16 cellular contexts compared by ENCODE assay signal in genomic region chr5:134127988-134128647, GRCh38. TPM values are rescaled to one million over a fixed set of nuclear protein-coding genes. Genes with fewer than 3 reads are reported as not detected.
DNase-seq lines count a peak whose midpoint lies in the region; ATAC-seq and TF ChIP-seq lines count a peak whose summit lies in the region.
"Had no signal": no experiment of that assay in that cellular context is flagged by ENCODE, and none has a peak within 500 bp of the region (broad histone marks: within the 10 kb centered on the region; RNA-seq: fewer than 3 reads in every experiment).

No MANE protein-coding gene starts in this region.

- no peak overlapping the region for H2BK20ac ChIP-seq in H9 (ENCODE audit: low read depth, low read length, poor library complexity, severe bottlenecking)

- no peaks in the 10 kb centered on the region; the same call in 1 of the 2 replicates for H3K27me3 Mint-ChIP-seq in H9 (ENCODE audit: low read depth)
- no peaks in the 10 kb centered on the region for H3K27me3 Mint-ChIP-seq in central memory CD8-positive, alpha-beta T cell

- no peak overlapping the region for H3K9ac ChIP-seq in H9 (ENCODE audit: extremely low read depth, insufficient read length, low read length)

- no CpG with 5 or more reads among the region's 18 CpGs for WGBS in H9 (ENCODE audit: extremely low coverage, insufficient read length, low lambda C conversion rate)

- peaks cover 3% of the 10 kb centered on the region for H4K20me1 ChIP-seq in H9 (ENCODE audit: control insufficient read depth, insufficient read depth, insufficient read length)

- H2BK12ac ChIP-seq in H9 (ENCODE audit: insufficient read length, low read depth, low read length) = no peak overlapping the region

- no peak overlapping the region for H3T11ph ChIP-seq in H9 (ENCODE audit: low read length)

- no peak overlapping the region for H4K5ac ChIP-seq in H9 (ENCODE audit: insufficient read length, low read depth, low read length)

- H3K9me3 Mint-ChIP-seq in H9 = no peaks in the 10 kb centered on the region
- no peaks in the 10 kb centered on the region for H3K9me3 Mint-ChIP-seq in central memory CD8-positive, alpha-beta T cell

- H3K56ac ChIP-seq in H9 (ENCODE audit: insufficient read length, low read depth, low read length) = no peak overlapping the region

- no peak overlapping the region for H2BK15ac ChIP-seq in H9 (ENCODE audit: low read depth, low read length)

- H3K4ac ChIP-seq in H9 (ENCODE audit: low read depth, low read length) = no peak overlapping the region

- no peaks in the 10 kb centered on the region for H3K79me1 ChIP-seq in H9 (ENCODE audit: insufficient read depth, low read depth, low read length, poor library complexity, severe bottlenecking)

- H3K27ac ChIP-seq in H9 (ENCODE audit: insufficient read length, low read depth, low read length) = no peak overlapping the region
- H3K27ac ChIP-seq: neutrophil had no signal

- no peak overlapping the region for H2AFZ ChIP-seq in H9 (ENCODE audit: low read length)

- no peaks in the 10 kb centered on the region for H3K9me3 ChIP-seq in H9 (ENCODE audit: control insufficient read depth, low read depth, low read length)
- H3K9me3 ChIP-seq: left lung, neutrophil had no signal

- H3K18ac ChIP-seq in H9 (ENCODE audit: insufficient read length, low read depth, low read length) = no peak overlapping the region

- H3K14ac ChIP-seq in H9 (ENCODE audit: insufficient read depth, low read length) = no peak overlapping the region; the same call in 1 of the 2 replicates

- no peaks in the 10 kb centered on the region; a peak in 3 of 7 replicates for H3K36me3 Mint-ChIP-seq in H9 (ENCODE audit: insufficient read depth in 1 of 3, low read depth in 3 of 3)
- H3K36me3 Mint-ChIP-seq in central memory CD8-positive, alpha-beta T cell (ENCODE audit: insufficient read depth) = peaks cover 69% of the 10 kb centered on the region

- H3K4me2 ChIP-seq in H9 (ENCODE audit: insufficient read depth, insufficient read length, low read length) = no peak overlapping the region

- peak overlapping the region; percentile 18 to 73 (median 39); a peak in 4 of 7 replicates for H3K27ac Mint-ChIP-seq in H9
- H3K27ac Mint-ChIP-seq in central memory CD8-positive, alpha-beta T cell (ENCODE audit: low read depth) = peak overlapping the region; percentile 98

- peak; percentile 77 for DNase-seq in activated CD8-positive, alpha-beta memory T cell treated with anti-CD3 and anti-CD28 coated beads for 24 hours
- DNase-seq in activated CD8-positive, alpha-beta memory T cell treated with anti-CD3 and anti-CD28 coated beads, Interleukin-2, amount 50 U/mL, for 48 hours = no peak
- DNase-seq in H9 = no peak
- DNase-seq in central memory CD8-positive, alpha-beta T cell (ENCODE audit: low spot score in 2 of 2) = no peak
- DNase-seq in stimulated activated CD8-positive, alpha-beta memory T cell treated with anti-CD3 and anti-CD28 coated beads, Interleukin-4, amount 100 ng/mL, for 48 hours = peak; percentile 60
- no peak for DNase-seq in kidney glomerular epithelial cell (lab: John Stamatoyannopoulos, UW)
- DNase-seq in inferior parietal cortex (ENCODE audit: extremely low spot score) = no peak
- no peak for DNase-seq in mesenteric fat pad (ENCODE audit: low spot score)
- DNase-seq: erythroblast, HCEC 1CT, NCI-H1417 treated with DMSO at 0.1 percent for 48 hours, OCI-M1, SW 1271 had no signal

- no peak for ATAC-seq in central memory CD8-positive, alpha-beta T cell (replicated peaks; ENCODE audit: extremely low read depth, poor library complexity, severe bottlenecking)
- ATAC-seq: K562 had no signal

- no peak overlapping the region for H4K8ac ChIP-seq in H9 (replicated peaks; ENCODE audit: insufficient read length, low read depth, low read length)

- no peaks in the 10 kb centered on the region for H3K79me2 ChIP-seq in H9 (ENCODE audit: insufficient read depth, low read length)

- no peak overlapping the region for H2BK120ac ChIP-seq in H9 (ENCODE audit: low read depth, low read length, poor library complexity, severe bottlenecking)

- no peak overlapping the region for H2AK5ac ChIP-seq in H9 (ENCODE audit: insufficient read length, low read length)

- H3K23ac ChIP-seq in H9 (ENCODE audit: insufficient read length, low read depth, low read length) = no peak overlapping the region

- no peak overlapping the region for H4K91ac ChIP-seq in H9 (ENCODE audit: insufficient read length, low read depth, low read length)

- no peak for TF ChIP-seq CTCF in H9 (conservative IDR thresholded peaks at IDR 0.05)

- H3K4me3 Mint-ChIP-seq in H9 = no peak overlapping the region
- peak overlapping the region; percentile 88 for H3K4me3 Mint-ChIP-seq in central memory CD8-positive, alpha-beta T cell

- H3K4me1 Mint-ChIP-seq in H9 = peaks cover 0 to 10% of the 10 kb centered on the region in 2 experiments
- peaks cover 87% of the 10 kb centered on the region for H3K4me1 Mint-ChIP-seq in central memory CD8-positive, alpha-beta T cell

- no peak overlapping the region for H2BK5ac ChIP-seq in H9 (ENCODE audit: insufficient read length, low read length)

- H3K4me1 ChIP-seq in H9 (ENCODE audit: insufficient read depth, low read length) = no peaks in the 10 kb centered on the region

- no peaks in the 10 kb centered on the region for H3K27me3 ChIP-seq in H9 (ENCODE audit: insufficient read depth, low read length)
- H3K27me3 ChIP-seq: left lung, neutrophil had no signal

- no peaks in the 10 kb centered on the region for H3K23me2 ChIP-seq in H9 (ENCODE audit: insufficient read length, low read depth, low read length, poor library complexity, severe bottlenecking)

RNA-seq across cellular contexts. Expression of gene TCF7, which starts 13.6 kb away (rescaled TPM):
- 17.2 and 18.2 TPM in 2 replicates for total RNA-seq in H9 (2021)
- 3.9 TPM for total RNA-seq in mesenteric fat pad

RNA-seq across cellular contexts. Expression of gene SKP1, which starts 48.6 kb away (rescaled TPM):
- 348 and 350 TPM in 2 replicates for total RNA-seq in H9 (2021)
- total RNA-seq in mesenteric fat pad = 288 TPM

Comparison
In these comparisons a context has a peak if more than half of its experiments do, and no peak if none do; other contexts are left out.
1. DNase-seq: peak in activated CD8-positive, alpha-beta memory T cell treated with anti-CD3 and anti-CD28 coated beads for 24 hours (single experiment) and stimulated activated CD8-positive, alpha-beta memory T cell treated with anti-CD3 and anti-CD28 coated beads, Interleukin-4, amount 100 ng/mL, for 48 hours (single experiment); none in activated CD8-positive, alpha-beta memory T cell treated with anti-CD3 and anti-CD28 coated beads, Interleukin-2, amount 50 U/mL, for 48 hours (single experiment), H9 (single experiment), central memory CD8-positive, alpha-beta T cell (0 of 2), kidney glomerular epithelial cell (single experiment), inferior parietal cortex (single experiment) and mesenteric fat pad (single experiment).